ENCODE assay signal across 19 cellular contexts in the genomic region with DNA sequence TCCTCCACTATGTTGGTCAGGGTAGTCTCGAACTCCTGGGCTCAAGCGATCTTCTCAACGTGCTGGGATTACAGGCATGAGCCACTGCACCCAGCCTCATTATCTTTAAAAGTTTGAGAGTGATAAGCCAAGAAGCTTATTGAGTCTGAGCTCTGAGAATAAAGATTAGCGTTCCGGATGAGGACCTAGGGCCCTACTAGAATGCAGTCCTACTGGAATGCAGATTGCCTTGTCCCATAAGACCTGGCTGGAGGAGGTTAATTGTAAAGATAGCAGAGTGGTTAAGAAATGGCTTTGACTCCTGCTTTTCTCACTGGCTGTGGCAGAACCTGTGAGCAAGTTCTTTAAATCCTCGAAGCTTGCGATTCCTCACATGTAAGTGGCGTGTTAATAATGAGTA. TPM values are rescaled to one million over a fixed set of nuclear protein-coding genes. Genes with fewer than 3 reads are reported as not detected.
DNase-seq lines count a peak whose midpoint lies in the region; ATAC-seq and TF ChIP-seq lines count a peak whose summit lies in the region.
"Had no signal": no experiment of that assay in that cellular context is flagged by ENCODE, and none has a peak within 500 bp of the region (broad histone marks: within the 10 kb centered on the region; RNA-seq: fewer than 3 reads in every experiment).

No MANE protein-coding gene starts in this region.

- no peak overlapping the region for H2AFZ ChIP-seq in trophoblast cell (ENCODE audit: insufficient read depth, low read length, poor library complexity)
- H2AFZ ChIP-seq: GM23338 had no signal

- CTCF ChIA-PET in activated CD4-positive, alpha-beta memory T cell treated with anti-CD3 and anti-CD28 coated beads, Interleukin-2, amount 10 ng/mL, durations not matched to agents 7 days and 5 days (lab: Charles Lee), result no interaction called here

- H3K4me1 Mint-ChIP-seq in activated CD4-positive, alpha-beta memory T cell treated with anti-CD3 and anti-CD28 coated beads, Interleukin-2, amount 10 ng/mL, durations not matched to agents 7 days and 5 days, result peaks cover 17% of the 10 kb centered on the region

- no peak overlapping the region for H3K4me2 ChIP-seq in trophoblast cell (ENCODE audit: low read length)
- H3K4me2 ChIP-seq: GM23338 had no signal

- H3K79me1 ChIP-seq in trophoblast cell (ENCODE audit: low read length), result no peaks in the 10 kb centered on the region

- POLR2A ChIA-PET in activated CD4-positive, alpha-beta memory T cell treated with anti-CD3 and anti-CD28 coated beads, Interleukin-2, amount 10 ng/mL, durations not matched to agents 7 days and 5 days (lab: Charles Lee), result no interaction called here

- H3K4me1 ChIP-seq in foreskin keratinocyte (peaks cover 6% of the 10 kb centered on the region), trophoblast cell (ENCODE audit: control insufficient read depth in 1 of 2, insufficient read depth in 2 of 2, low read length in 2 of 2) (peaks cover 3 to 10% of the 10 kb centered on the region in 2 experiments)
- H3K4me1 ChIP-seq: BE2C had no signal

- H2BK5ac ChIP-seq in trophoblast cell (ENCODE audit: low read depth, low read length, poor library complexity), result no peak overlapping the region

- no peaks in the 10 kb centered on the region for H3K79me2 ChIP-seq in trophoblast cell (ENCODE audit: control insufficient read depth, insufficient read depth, low read length, poor library complexity)

- no peak overlapping the region for H2BK120ac ChIP-seq in trophoblast cell (ENCODE audit: insufficient read depth, low read length, poor library complexity)

- H3K27ac Mint-ChIP-seq in activated CD4-positive, alpha-beta memory T cell treated with anti-CD3 and anti-CD28 coated beads, Interleukin-2, amount 10 ng/mL, durations not matched to agents 7 days and 5 days, result no peak overlapping the region
- H3K27ac Mint-ChIP-seq: CD4-positive, alpha-beta memory T cell; GM23338; HFFc6; IgD-negative memory B cell had no signal

- H3K27me3 Mint-ChIP-seq in activated CD4-positive, alpha-beta memory T cell treated with anti-CD3 and anti-CD28 coated beads, Interleukin-2, amount 10 ng/mL, durations not matched to agents 7 days and 5 days, result peaks cover 18% of the 10 kb centered on the region

- H3K4me3 Mint-ChIP-seq in activated CD4-positive, alpha-beta memory T cell treated with anti-CD3 and anti-CD28 coated beads, Interleukin-2, amount 10 ng/mL, durations not matched to agents 7 days and 5 days, result no peak overlapping the region
- H3K4me3 Mint-ChIP-seq: CD4-positive, alpha-beta memory T cell; GM23338; HFFc6; IgD-negative memory B cell had no signal

- no CpG with 5 or more reads among the region's 8 CpGs for WGBS in trophoblast cell (ENCODE audit: extremely low coverage, insufficient coverage, insufficient read length)

- no peak for TF ChIP-seq CTCF in foreskin keratinocyte (conservative IDR thresholded peaks at IDR 0.05)

- ATAC-seq in foreskin keratinocyte, result no peak
- ATAC-seq: GM23338, HCT116, HepG2 had no signal

- no peak overlapping the region for H3K9ac ChIP-seq in trophoblast cell (ENCODE audit: low read length)

- no peak overlapping the region for H4K12ac ChIP-seq in trophoblast cell (ENCODE audit: low read depth, low read length)

- H4K8ac ChIP-seq in trophoblast cell (ENCODE audit: low read depth, low read length), result no peak overlapping the region

- H3K23ac ChIP-seq in trophoblast cell (ENCODE audit: low read length), result no peak overlapping the region

- peaks cover 3% of the 10 kb centered on the region for H3K27me3 ChIP-seq in foreskin keratinocyte
- H3K27me3 ChIP-seq in trophoblast cell (ENCODE audit: insufficient read depth, low read length), result no peaks in the 10 kb centered on the region

- H3K27ac ChIP-seq in foreskin keratinocyte (no peak overlapping the region), trophoblast cell (ENCODE audit: low read depth, low read length) (no peak overlapping the region)
- H3K27ac ChIP-seq: C4-2B had no signal

- H3K36me3 ChIP-seq in trophoblast cell (ENCODE audit: control insufficient read depth in 1 of 2, insufficient read depth in 2 of 2, low read length in 2 of 2), result no peaks in the 10 kb centered on the region
- H3K36me3 ChIP-seq: BE2C had no signal

- no peak overlapping the region for H3K4me3 ChIP-seq in trophoblast cell (ENCODE audit: low read depth, low read length)
- H3K4me3 ChIP-seq: GM23338 had no signal

- no peak overlapping the region for H3K4ac ChIP-seq in trophoblast cell (ENCODE audit: low read depth, low read length)

- peaks cover 2% of the 10 kb centered on the region for H3K36me3 Mint-ChIP-seq in activated CD4-positive, alpha-beta memory T cell treated with anti-CD3 and anti-CD28 coated beads, Interleukin-2, amount 10 ng/mL, durations not matched to agents 7 days and 5 days (ENCODE audit: low read depth)
- H3K36me3 Mint-ChIP-seq: CD4-positive, alpha-beta memory T cell; IgD-negative memory B cell had no signal

- peaks cover 3% of the 10 kb centered on the region for H3K9me3 ChIP-seq in trophoblast cell (ENCODE audit: insufficient read depth, low read depth, low read length)
- H3K9me3 ChIP-seq: BE2C had no signal

- DNase-seq in ELF-1 (ENCODE audit: low read depth, low spot score) (peak; percentile 48), OCI-M1 (lab: John Stamatoyannopoulos, UW) (peak; percentile 36), foreskin keratinocyte (peak; percentile 4 to 19), trophoblast cell (peak; percentile 52 to 87), DMS114 treated with DMSO at 0.1 percent for 48 hours (lab: John Stamatoyannopoulos, UW; ENCODE audit: unreplicated experiment) (no peak)
- DNase-seq in activated CD4-positive, alpha-beta memory T cell treated with anti-CD3 and anti-CD28 coated beads, Interleukin-2, amount 10 ng/mL, durations not matched to agents 7 days and 5 days, result no peak
- no peak for DNase-seq in activated CD4-positive, CD25-positive, alpha-beta regulatory T cell treated with anti-CD3 and anti-CD28 coated beads, Interleukin-2, amount 50 U/mL, for 72 hours
- DNase-seq: ACHN; BE2C; CD4-positive, alpha-beta memory T cell; DMS53; DND-41; EL; HFFc6 had no signal

- H4K91ac ChIP-seq in trophoblast cell (ENCODE audit: low read depth, low read length), result no peak overlapping the region

- no peak overlapping the region for H3K14ac ChIP-seq in trophoblast cell (ENCODE audit: low read length)

- no peak overlapping the region for H3K18ac ChIP-seq in trophoblast cell (ENCODE audit: low read length)

- no peak overlapping the region for H2BK12ac ChIP-seq in trophoblast cell (ENCODE audit: low read length)

- no peak overlapping the region for H2AK5ac ChIP-seq in trophoblast cell (ENCODE audit: low read length)

- peaks cover 6% of the 10 kb centered on the region for H3K9me3 Mint-ChIP-seq in activated CD4-positive, alpha-beta memory T cell treated with anti-CD3 and anti-CD28 coated beads, Interleukin-2, amount 10 ng/mL, durations not matched to agents 7 days and 5 days

RNA-seq across cellular contexts. Expression of gene VWA3B, which starts 4.0 kb away (rescaled TPM):
- 0.35 TPM in 1 of 2 replicates, not detected in the other for total RNA-seq in foreskin keratinocyte
- 0.06 TPM in 1 of 2 replicates, not detected in the other for polyA plus RNA-seq in foreskin keratinocyte
- polyA plus RNA-seq in trophoblast cell (2013), result 0.18 TPM in 1 of 2 replicates, not detected in the other
- not detected for total RNA-seq in activated CD4-positive, alpha-beta memory T cell treated with anti-CD3 and anti-CD28 coated beads, Interleukin-2, amount 10 ng/mL, durations not matched to agents 7 days and 5 days
- total RNA-seq: CD4-positive, alpha-beta memory T cell; GM23338; HepG2; HFFc6 had no signal
- polyA plus RNA-seq: CD4-positive, alpha-beta memory T cell; GM23338; HepG2; IgD-negative memory B cell had no signal

Comparison
In these comparisons a context has a peak if more than half of its experiments do, and no peak if none do; other contexts are left out.
1. DNase-seq: peak in ELF-1 (single experiment), OCI-M1 (single experiment), foreskin keratinocyte (2 of 2) and trophoblast cell (2 of 2); none in activated CD4-positive, alpha-beta memory T cell treated with anti-CD3 and anti-CD28 coated beads, Interleukin-2, amount 10 ng/mL, durations not matched to agents 7 days and 5 days (single experiment), activated CD4-positive, CD25-positive, alpha-beta regulatory T cell treated with anti-CD3 and anti-CD28 coated beads, Interleukin-2, amount 50 U/mL, for 72 hours (single experiment) and DMS114 treated with DMSO at 0.1 percent for 48 hours (single experiment).